ENCODE assay signal across 1 cellular context in the genomic region with DNA sequence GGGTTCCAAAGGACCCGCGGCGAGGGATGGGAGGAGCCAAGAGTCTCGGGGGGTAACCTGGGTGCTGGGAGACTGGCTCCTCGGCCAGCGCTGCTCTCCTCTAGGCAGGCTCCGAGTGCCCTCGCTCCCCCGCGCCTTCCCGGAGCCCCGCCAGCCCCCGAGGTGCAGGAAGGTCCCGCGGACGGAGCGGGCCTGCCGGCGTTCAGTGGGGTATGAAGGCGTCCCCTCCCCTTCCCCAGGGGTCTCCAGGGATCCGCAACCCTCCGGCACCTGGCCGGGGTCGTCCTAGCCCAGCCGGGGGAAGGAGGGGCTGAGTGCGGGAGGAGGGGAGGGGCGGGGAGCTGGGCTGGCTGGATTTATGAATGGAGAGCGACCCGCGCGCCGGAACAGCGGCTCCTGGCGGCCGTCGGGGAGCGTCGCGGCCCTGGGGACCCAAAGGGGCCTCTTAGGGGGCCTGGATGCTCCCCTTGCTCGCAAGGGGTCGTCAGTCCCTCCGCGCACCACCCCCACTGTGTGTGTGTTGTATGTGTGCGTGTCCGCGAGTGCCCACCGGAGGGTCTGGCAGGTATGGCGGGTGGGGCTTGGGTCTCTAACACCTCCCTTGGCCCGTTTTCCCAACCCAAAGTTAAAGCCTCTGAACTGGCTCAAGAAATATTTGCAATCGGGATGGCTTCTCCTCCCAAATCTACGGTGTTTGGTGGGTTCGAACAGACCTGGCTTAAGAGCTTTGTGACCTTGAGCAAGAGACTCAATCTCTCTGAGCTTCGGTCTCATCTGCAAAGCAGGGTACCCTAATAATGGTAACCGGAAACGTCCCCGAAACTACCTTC.
TF ChIP-seq lines count a peak whose summit lies in the region.

No MANE protein-coding gene starts in this region.

TF ChIP-seq in IMR-90, 13 proteins besides CTCF, POLR2A, EP300 and RAD21 (continued from another document):
- TF ChIP-seq FOS (IDR thresholded peaks at IDR 0.05; ENCODE audit: low read depth, low read length) (no peak), RCOR1 (IDR thresholded peaks at IDR 0.05; ENCODE audit: insufficient replicate concordance, low read length) (no peak), CHD1 (IDR thresholded peaks at IDR 0.05; ENCODE audit: low read depth, low read length) (no peak), USF2 (IDR thresholded peaks at IDR 0.05; ENCODE audit: low read depth, low read length) (no peak)
